Comparison of ENCODE assay signal across 26 cellular contexts in the genomic region with DNA sequence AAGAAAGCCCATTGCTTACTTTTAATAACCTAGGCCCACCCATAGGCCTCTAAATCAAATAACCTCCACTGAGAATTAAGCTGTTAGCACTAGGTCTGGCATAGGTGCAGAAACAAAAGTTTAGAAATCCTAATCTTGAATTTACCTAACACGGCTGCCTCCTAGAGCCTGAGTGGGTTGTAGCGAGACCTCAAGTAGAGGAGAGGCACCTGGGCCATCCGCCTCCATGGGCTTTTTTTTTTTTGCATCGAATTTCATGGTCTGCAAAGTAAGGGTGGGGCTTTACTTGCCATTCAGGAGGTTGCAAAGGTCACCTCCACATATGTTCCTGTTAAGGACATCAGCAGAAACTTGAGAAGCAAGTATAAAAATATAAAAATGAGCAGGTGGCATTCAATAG. TPM values are rescaled to one million over a fixed set of nuclear protein-coding genes. Genes with fewer than 3 reads are reported as not detected.
DNase-seq lines count a peak whose midpoint lies in the region; ATAC-seq and TF ChIP-seq lines count a peak whose summit lies in the region.
"Had no signal": no experiment of that assay in that cellular context is flagged by ENCODE, and none has a peak within 500 bp of the region (broad histone marks: within the 10 kb centered on the region; RNA-seq: fewer than 3 reads in every experiment).

No MANE protein-coding gene starts in this region.

- H3K4me2 ChIP-seq in neuronal stem cell (ENCODE audit: insufficient read depth, low read length, poor library complexity, severe bottlenecking), result no peak overlapping the region

- H3K27me3 Mint-ChIP-seq in WTC11 (ENCODE audit: low read depth), result peaks cover 7% of the 10 kb centered on the region

- no peak overlapping the region for H3K27ac Mint-ChIP-seq in WTC11
- H3K27ac Mint-ChIP-seq: activated CD4-positive, alpha-beta T cell treated with anti-CD3 and anti-CD28 coated beads, Interleukin-2, amount 10 ng/mL, durations not matched to agents 7 days and 5 days; activated naive CD4-positive, alpha-beta T cell treated with anti-CD3 and anti-CD28 coated beads, Interleukin-2, amount 10 ng/mL, durations not matched to agents 7 days and 5 days; activated T-helper 1 cell treated with anti-CD3 and anti-CD28 coated beads, Interleukin-12 subunit alpha, Interleukin-12 subunit beta, Interleukin-2, Interleukin-4 antibody, amounts not matched to agents 30 ng/mL and 10 ng/mL and 1 ng/mL, durations not matched to agents 14 hours and 24 hours and 36 hours; naive thymus-derived CD4-positive, alpha-beta T cell had no signal

- H3K36me3 ChIP-seq in neuronal stem cell (replicated peaks in 1 of 2; ENCODE audit: control insufficient read depth in 2 of 2, insufficient read depth in 2 of 2, low read length in 2 of 2), result no peaks in the 10 kb centered on the region
- H3K36me3 ChIP-seq: right atrium auricular region, vagina had no signal

- CTCF ChIA-PET in WTC11 (lab: Charles Lee), result interaction anchor here (0.7 to 1.8 kb wide), 7 partner anchors 12 to 254 kb away, joined by 3 to 10 read pairs (median 4); no protein-coding TSS in a partner anchor
- CTCF ChIA-PET in HEK293T (lab: Yijun Ruan, JAX), result interaction anchor here (1.0 kb wide), 1 partner anchor 12 kb away, joined by 7 read pairs; no protein-coding TSS in a partner anchor

- H3K14ac ChIP-seq in neuronal stem cell (ENCODE audit: low read length), result no peak overlapping the region

- no peak overlapping the region for H4K8ac ChIP-seq in neuronal stem cell (ENCODE audit: low read depth, low read length)

- ATAC-seq in WTC11, result peak; percentile 67
- ATAC-seq: HCT116; naive thymus-derived CD4-positive, alpha-beta T cell had no signal

- peaks cover 0 to 29% (median 0%) of the 10 kb centered on the region in 3 experiments for H3K27me3 ChIP-seq in neuronal stem cell (ENCODE audit: control insufficient read depth in 3 of 3, insufficient read depth in 3 of 3, low read depth in 1 of 3, low read length in 3 of 3)
- H3K27me3 ChIP-seq: right atrium auricular region, testis, vagina had no signal

- POLR2A ChIA-PET in WTC11 (lab: Charles Lee) (interaction anchor here (1.2 to 1.4 kb wide), 2 partner anchors 12 to 188 kb away, joined by 3 to 5 read pairs; no protein-coding TSS in a partner anchor), HEK293T (lab: Yijun Ruan, JAX) (no interaction called here)

- H2AFZ ChIP-seq in neuronal stem cell (ENCODE audit: low read length), result no peak overlapping the region

- peaks cover 0 to 3% of the 10 kb centered on the region in 2 donors for H3K9me3 ChIP-seq in neuronal stem cell (replicated peaks in 1 of 2; ENCODE audit: control insufficient read depth in 2 of 2, insufficient read depth in 1 of 2, low read depth in 1 of 2, low read length in 2 of 2)
- H3K9me3 ChIP-seq: right atrium auricular region, testis, vagina had no signal

- H2BK5ac ChIP-seq in neuronal stem cell (ENCODE audit: low read length), result no peak overlapping the region

- H3K4me3 Mint-ChIP-seq in WTC11, result no peak overlapping the region
- H3K4me3 Mint-ChIP-seq: activated CD4-positive, alpha-beta T cell treated with anti-CD3 and anti-CD28 coated beads, Interleukin-2, amount 10 ng/mL, durations not matched to agents 7 days and 5 days; activated naive CD4-positive, alpha-beta T cell treated with anti-CD3 and anti-CD28 coated beads, Interleukin-2, amount 10 ng/mL, durations not matched to agents 7 days and 5 days; activated T-helper 1 cell treated with anti-CD3 and anti-CD28 coated beads, Interleukin-12 subunit alpha, Interleukin-12 subunit beta, Interleukin-2, Interleukin-4 antibody, amounts not matched to agents 30 ng/mL and 10 ng/mL and 1 ng/mL, durations not matched to agents 14 hours and 24 hours and 36 hours; naive thymus-derived CD4-positive, alpha-beta T cell had no signal

- peak; percentile 24; the same call in 1 of the 2 replicates for TF ChIP-seq RAD21 in Ishikawa (IDR thresholded peaks at IDR 0.05; ENCODE audit: low read depth)

- peaks cover 28% of the 10 kb centered on the region for H3K4me1 Mint-ChIP-seq in WTC11
- H3K4me1 Mint-ChIP-seq: activated CD4-positive, alpha-beta T cell treated with anti-CD3 and anti-CD28 coated beads, Interleukin-2, amount 10 ng/mL, durations not matched to agents 7 days and 5 days; activated naive CD4-positive, alpha-beta T cell treated with anti-CD3 and anti-CD28 coated beads, Interleukin-2, amount 10 ng/mL, durations not matched to agents 7 days and 5 days; naive thymus-derived CD4-positive, alpha-beta T cell had no signal

- H3K9me3 Mint-ChIP-seq in WTC11, result peaks cover 7% of the 10 kb centered on the region
- H3K9me3 Mint-ChIP-seq: activated CD4-positive, alpha-beta T cell treated with anti-CD3 and anti-CD28 coated beads, Interleukin-2, amount 10 ng/mL, durations not matched to agents 7 days and 5 days; activated naive CD4-positive, alpha-beta T cell treated with anti-CD3 and anti-CD28 coated beads, Interleukin-2, amount 10 ng/mL, durations not matched to agents 7 days and 5 days; activated T-helper 1 cell treated with anti-CD3 and anti-CD28 coated beads, Interleukin-12 subunit alpha, Interleukin-12 subunit beta, Interleukin-2, Interleukin-4 antibody, amounts not matched to agents 30 ng/mL and 10 ng/mL and 1 ng/mL, durations not matched to agents 14 hours and 24 hours and 36 hours had no signal

- H3K4ac ChIP-seq in neuronal stem cell (ENCODE audit: low read length), result no peak overlapping the region

- H4K91ac ChIP-seq in neuronal stem cell (ENCODE audit: low read depth, low read length, poor library complexity), result no peak overlapping the region

- no peak overlapping the region for H2BK12ac ChIP-seq in neuronal stem cell (ENCODE audit: low read length)

- H3K27ac ChIP-seq in neuronal stem cell (replicated peaks; ENCODE audit: low read length), result no peak overlapping the region
- H3K27ac ChIP-seq: right atrium auricular region, SK-N-MC, testis, vagina had no signal

- H3K9ac ChIP-seq in neuronal stem cell (ENCODE audit: low read depth, low read length, poor library complexity), result no peak overlapping the region

- TF ChIP-seq EP300 in Ishikawa (IDR thresholded peaks at IDR 0.05; ENCODE audit: borderline replicate concordance), result no peak

- H3K23ac ChIP-seq in neuronal stem cell (ENCODE audit: low read depth, low read length, poor library complexity), result no peak overlapping the region

- no peak overlapping the region for H3K18ac ChIP-seq in neuronal stem cell (ENCODE audit: low read length)

- no peaks in the 10 kb centered on the region for H3K79me1 ChIP-seq in neuronal stem cell (ENCODE audit: low read depth, low read length)

- H3K4me3 ChIP-seq in retinal pigment epithelial cell (ENCODE audit: low read length) (no peak overlapping the region), neuronal stem cell (ENCODE audit: low read length in 2 of 2) (no peak overlapping the region)
- H3K4me3 ChIP-seq: right atrium auricular region, SK-N-MC, testis, vagina had no signal

- no peak overlapping the region for H2BK120ac ChIP-seq in neuronal stem cell (ENCODE audit: low read depth, low read length)

- H2AK5ac ChIP-seq in neuronal stem cell (ENCODE audit: low read depth, low read length), result no peak overlapping the region

- H3K36me3 Mint-ChIP-seq in WTC11, result no peaks in the 10 kb centered on the region
- H3K36me3 Mint-ChIP-seq: activated naive CD4-positive, alpha-beta T cell treated with anti-CD3 and anti-CD28 coated beads, Interleukin-2, amount 10 ng/mL, durations not matched to agents 7 days and 5 days; naive thymus-derived CD4-positive, alpha-beta T cell had no signal

- TF ChIP-seq CTCF in WTC11 (IDR thresholded peaks at IDR 0.05) (no peak), retinal pigment epithelial cell (conservative IDR thresholded peaks at IDR 0.05; ENCODE audit: low read depth, low read length) (peak; percentile 30)

- H3K4me1 ChIP-seq in neuronal stem cell (ENCODE audit: control insufficient read depth in 2 of 2, insufficient read depth in 1 of 2, low read depth in 1 of 2, low read length in 2 of 2), result peaks cover 0 to 9% of the 10 kb centered on the region in 2 donors
- H3K4me1 ChIP-seq: testis, vagina had no signal

- WGBS in neuronal stem cell (ENCODE audit: extremely low coverage in 2 of 2, insufficient read length in 2 of 2, insufficient replicate concordance in 1 of 2), 2 donors, result no CpG with 5 or more reads among the region's 4 CpGs

- no peak overlapping the region for H2BK15ac ChIP-seq in neuronal stem cell (ENCODE audit: low read length)

- DNase-seq in WTC11 (ENCODE audit: low spot score) (no peak), iPS-NIHi11 (ENCODE audit: low spot score) (peak; percentile 39), retinal pigment epithelial cell (ENCODE audit: low read depth) (no peak), NCI-H446 treated with DMSO at 0.1 percent for 48 hours (lab: John Stamatoyannopoulos, UW) (no peak), neuronal stem cell (ENCODE audit: low spot score) (no peak), HEK293T (ENCODE audit: extremely low spot score) (no peak)
- DNase-seq: activated CD4-positive, alpha-beta T cell treated with anti-CD3 and anti-CD28 coated beads, Interleukin-2, amount 10 ng/mL, durations not matched to agents 7 days and 5 days; activated naive CD4-positive, alpha-beta T cell treated with anti-CD3 and anti-CD28 coated beads, Interleukin-2, amount 10 ng/mL, durations not matched to agents 7 days and 5 days; amygdala; dermis blood vessel endothelial cell; EL; mesenchymal stem cell; MM.1S; naive thymus-derived CD4-positive, alpha-beta T cell; NCI-H1436 treated with DMSO at 0.1 percent for 48 hours; NCI-H524 treated with DMSO at 0.1 percent for 48 hours; stimulated activated CD4-positive, alpha-beta T cell treated with anti-CD3 and anti-CD28 coated beads, Interleukin-4, amount 100 ng/mL, for 4 hours; stimulated activated naive CD4-positive, alpha-beta T cell; T-helper 2 cell; testis had no signal

TF ChIP-seq in Ishikawa, 13 proteins besides CTCF, POLR2A, EP300 and RAD21 (continues in another document):
- TF ChIP-seq NFIC (IDR thresholded peaks at IDR 0.05), result no peak
- TF ChIP-seq TEAD4 (IDR thresholded peaks at IDR 0.05), result no peak
- TF ChIP-seq, protein P1, sequence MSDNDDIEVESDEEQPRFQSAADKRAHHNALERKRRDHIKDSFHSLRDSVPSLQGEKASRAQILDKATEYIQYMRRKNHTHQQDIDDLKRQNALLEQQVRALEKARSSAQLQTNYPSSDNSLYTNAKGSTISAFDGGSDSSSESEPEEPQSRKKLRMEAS (IDR thresholded peaks at IDR 0.05), result no peak

TF ChIP-seq in WTC11, 78 proteins besides CTCF, POLR2A, EP300 and RAD21 (continues in another document):
- TF ChIP-seq, protein P1 (CRISPR knock-in tag; IDR thresholded peaks at IDR 0.05), result no peak
- TF ChIP-seq ZNF219 (CRISPR knock-in tag; IDR thresholded peaks at IDR 0.05; ENCODE audit: borderline replicate concordance), result no peak

TF ChIP-seq in HEK293T, 16 proteins besides CTCF, POLR2A, EP300 and RAD21 (continues in another document):
- TF ChIP-seq TARDBP (IDR thresholded peaks at IDR 0.05) (no peak), NFRKB (IDR thresholded peaks at IDR 0.05) (no peak), LEF1 (IDR thresholded peaks at IDR 0.05; ENCODE audit: borderline replicate concordance) (no peak), BHLHE40 (IDR thresholded peaks at IDR 0.05; ENCODE audit: borderline replicate concordance) (no peak)

RNA-seq across cellular contexts. Expression of a gene that starts 6.6 kb away (rescaled TPM):
- total RNA-seq in WTC11 (2021), result 370 to 421 TPM (median 382 TPM) in 3 replicates
- 1,430 TPM for polyA plus RNA-seq in neuronal stem cell (2013, experiment 1 of 2)
- 1,425 TPM for polyA plus RNA-seq in neuronal stem cell (2013, experiment 2 of 2)
